In genomic region chr20:34713194-34713943, GRCh38 we compare ENCODE assay signal across 1 cellular context.
TF ChIP-seq lines count a peak whose summit lies in the region.

No MANE protein-coding gene starts in this region.

TF ChIP-seq in K562, 482 proteins besides CTCF, POLR2A, EP300 and RAD21 (continued from another document and continues in another):
- TF ChIP-seq ZNF518B (CRISPR knock-in tag; IDR thresholded peaks at IDR 0.05) (no peak), CHAMP1 (IDR thresholded peaks at IDR 0.05) (peak; percentile 69; the same call in 1 of the 2 replicates), BRD4 (IDR thresholded peaks at IDR 0.05) (no peak), MAX (CRISPR knock-in tag; IDR thresholded peaks at IDR 0.05) (no peak), DEAF1 (CRISPR knock-in tag; IDR thresholded peaks at IDR 0.05) (no peak), NELFE (IDR thresholded peaks at IDR 0.05; ENCODE audit: insufficient read depth, insufficient read length) (no peak), GATA2 (CRISPR knock-in tag; IDR thresholded peaks at IDR 0.05) (peak; percentile 89), MIER1 (IDR thresholded peaks at IDR 0.05; ENCODE audit: low read depth) (no peak), SNRNP70 (optimal IDR thresholded peaks at IDR 0.05; ENCODE audit: low read depth, low read length) (no peak), FOXJ3 (CRISPR knock-in tag; IDR thresholded peaks at IDR 0.05) (no peak), ZBTB8A (IDR thresholded peaks at IDR 0.05; ENCODE audit: partially characterized antibody) (no peak), MCM2 (IDR thresholded peaks at IDR 0.05; ENCODE audit: low read depth) (no peak), POLR3G (IDR thresholded peaks at IDR 0.05; ENCODE audit: extremely low read depth, insufficient read length, insufficient replicate concordance) (no peak), ZNF609 (CRISPR knock-in tag; IDR thresholded peaks at IDR 0.05; ENCODE audit: borderline replicate concordance) (no peak), ARID4B (CRISPR knock-in tag; IDR thresholded peaks at IDR 0.05) (no peak), RBM34 (IDR thresholded peaks at IDR 0.05; ENCODE audit: borderline replicate concordance, insufficient read depth, low read length) (no peak), ZNF324 (CRISPR knock-in tag; IDR thresholded peaks at IDR 0.05) (no peak), BCL6 (CRISPR knock-in tag; IDR thresholded peaks at IDR 0.05) (no peak), ZC3H4 (CRISPR knock-in tag; IDR thresholded peaks at IDR 0.05; ENCODE audit: borderline replicate concordance) (no peak), GATAD2B (IDR thresholded peaks at IDR 0.05; ENCODE audit: borderline replicate concordance) (peak; percentile 85; the same call in 1 of the 2 replicates), ZNF785 (CRISPR knock-in tag; IDR thresholded peaks at IDR 0.05) (no peak), TBL1XR1 (IDR thresholded peaks at IDR 0.05; ENCODE audit: low read length in 2 of 2) (peak; percentile 20 to 92; a peak in 1 of 4 replicates), HNRNPUL1 (IDR thresholded peaks at IDR 0.05; ENCODE audit: low read length) (no peak), MXI1 (IDR thresholded peaks at IDR 0.05; ENCODE audit: low read depth, low read length) (peak; percentile 64), SMC3 (conservative IDR thresholded peaks at IDR 0.05; ENCODE audit: insufficient read depth, low read depth, low read length) (no peak), PRDM10 (IDR thresholded peaks at IDR 0.05; ENCODE audit: partially characterized antibody) (peak; percentile 65), AFF4 (CRISPR knock-in tag; IDR thresholded peaks at IDR 0.05) (no peak)
